Comparison of ENCODE assay signal across 1 cellular context in genomic region chr3:67200618-67201017, GRCh38.
TF ChIP-seq lines count a peak whose summit lies in the region.

No MANE protein-coding gene starts in this region.

TF ChIP-seq in K562, 482 proteins besides CTCF, POLR2A, EP300 and RAD21 (continued from another document):
- no peak for TF ChIP-seq DEAF1 (CRISPR knock-in tag; IDR thresholded peaks at IDR 0.05)
- TF ChIP-seq CREB1 (IDR thresholded peaks at IDR 0.05), result no peak
- no peak for TF ChIP-seq CREB1 (CRISPR knock-in tag; IDR thresholded peaks at IDR 0.05)
- TF ChIP-seq NFRKB (IDR thresholded peaks at IDR 0.05; ENCODE audit: low read depth), result no peak
- no peak for TF ChIP-seq TEAD4 (IDR thresholded peaks at IDR 0.05; ENCODE audit: low read length)
- TF ChIP-seq TEAD4 (CRISPR knock-in tag; IDR thresholded peaks at IDR 0.05; ENCODE audit: borderline replicate concordance), result no peak
- no peak for TF ChIP-seq ZBTB17 (CRISPR knock-in tag; IDR thresholded peaks at IDR 0.05)
- TF ChIP-seq HNRNPUL1 (IDR thresholded peaks at IDR 0.05; ENCODE audit: low read length), result no peak
- TF ChIP-seq ZNF507 (tag; conservative IDR thresholded peaks at IDR 0.05), result no peak
